8 cellular contexts compared by ENCODE assay signal in genomic region chr7:38344646-38345200, GRCh38.
DNase-seq lines count a peak whose midpoint lies in the region; ATAC-seq and TF ChIP-seq lines count a peak whose summit lies in the region.
"Not testable (repeated sequence)": the region's sequence is repeated elsewhere in the genome, so short reads cannot be mapped to it uniquely, and the experiment has no call there.

No MANE protein-coding gene starts in this region.

- H3K36me3 Mint-ChIP-seq in activated CD8-positive, alpha-beta T cell treated with anti-CD3 and anti-CD28 coated beads, Interleukin-2, amount 10 ng/mL, durations not matched to agents 7 days and 5 days (ENCODE audit: low read depth) = peaks cover 22% of the 10 kb centered on the region
- H3K36me3 Mint-ChIP-seq in dendritic cell treated with granulocyte-macrophage colony-stimulating factor and Interleukin-4, amounts not matched to agents 40 ng/mL and 50 ng/mL, for 4 days (ENCODE audit: low read depth) = peaks cover 23% of the 10 kb centered on the region
- H3K36me3 Mint-ChIP-seq in stimulated activated memory B cell treated with anti-CD40 and anti-IgM and Interleukin-4, amounts not matched to agents 10 μg/mL and 1 μg/mL and 100 μg/mL, for 72 hours = not testable (repeated sequence)

- POLR2A ChIA-PET in activated CD8-positive, alpha-beta T cell treated with anti-CD3 and anti-CD28 coated beads, Interleukin-2, amount 10 ng/mL, durations not matched to agents 7 days and 5 days (lab: Charles Lee) = interaction anchor here (1.5 kb wide), 1 partner anchor 14 kb away, joined by 3 read pairs; no protein-coding TSS in a partner anchor

- CTCF ChIA-PET in activated CD8-positive, alpha-beta T cell treated with anti-CD3 and anti-CD28 coated beads, Interleukin-2, amount 10 ng/mL, durations not matched to agents 7 days and 5 days (lab: Charles Lee) = interaction anchor here (0.9 to 7.0 kb wide), 14 partner anchors 9 to 236 kb away, joined by 3 to 102 read pairs (median 6); no protein-coding TSS in a partner anchor

- H3K9me3 Mint-ChIP-seq in activated CD8-positive, alpha-beta T cell treated with anti-CD3 and anti-CD28 coated beads, Interleukin-2, amount 10 ng/mL, durations not matched to agents 7 days and 5 days (ENCODE audit: insufficient read depth); dendritic cell treated with granulocyte-macrophage colony-stimulating factor and Interleukin-4, amounts not matched to agents 40 ng/mL and 50 ng/mL, for 4 days; stimulated activated memory B cell treated with anti-CD40 and anti-IgM and Interleukin-4, amounts not matched to agents 10 μg/mL and 1 μg/mL and 100 μg/mL, for 72 hours: not testable (repeated sequence)

- H3K4me3 Mint-ChIP-seq in activated CD8-positive, alpha-beta T cell treated with anti-CD3 and anti-CD28 coated beads, Interleukin-2, amount 10 ng/mL, durations not matched to agents 7 days and 5 days = peak overlapping the region; percentile 66
- not testable (repeated sequence) for H3K4me3 Mint-ChIP-seq in dendritic cell treated with granulocyte-macrophage colony-stimulating factor and Interleukin-4, amounts not matched to agents 40 ng/mL and 50 ng/mL, for 4 days; stimulated activated memory B cell treated with anti-CD40 and anti-IgM and Interleukin-4, amounts not matched to agents 10 μg/mL and 1 μg/mL and 100 μg/mL, for 72 hours

- peak; percentile 92 for DNase-seq in NCI-H82 (lab: John Stamatoyannopoulos, UW)
- DNase-seq in activated CD8-positive, alpha-beta T cell treated with anti-CD3 and anti-CD28 coated beads, Interleukin-2, amount 10 ng/mL, durations not matched to agents 7 days and 5 days = peak; percentile 54

- not testable (repeated sequence) for TF ChIP-seq POLR2A in GM18505 (IDR thresholded peaks at IDR 0.05; ENCODE audit: borderline replicate concordance, extremely low read depth, insufficient read depth, insufficient read length)

- not testable (repeated sequence) for H3K27me3 Mint-ChIP-seq in activated CD8-positive, alpha-beta T cell treated with anti-CD3 and anti-CD28 coated beads, Interleukin-2, amount 10 ng/mL, durations not matched to agents 7 days and 5 days (ENCODE audit: low read depth); dendritic cell treated with granulocyte-macrophage colony-stimulating factor and Interleukin-4, amounts not matched to agents 40 ng/mL and 50 ng/mL, for 4 days; stimulated activated memory B cell treated with anti-CD40 and anti-IgM and Interleukin-4, amounts not matched to agents 10 μg/mL and 1 μg/mL and 100 μg/mL, for 72 hours

- H3K27ac Mint-ChIP-seq in activated CD8-positive, alpha-beta T cell treated with anti-CD3 and anti-CD28 coated beads, Interleukin-2, amount 10 ng/mL, durations not matched to agents 7 days and 5 days = peak overlapping the region; percentile 86
- peak overlapping the region; percentile 86 for H3K27ac Mint-ChIP-seq in dendritic cell treated with granulocyte-macrophage colony-stimulating factor and Interleukin-4, amounts not matched to agents 40 ng/mL and 50 ng/mL, for 4 days
- H3K27ac Mint-ChIP-seq in stimulated activated memory B cell treated with anti-CD40 and anti-IgM and Interleukin-4, amounts not matched to agents 10 μg/mL and 1 μg/mL and 100 μg/mL, for 72 hours = peak overlapping the region; percentile 22

- intact Hi-C loops in dendritic cell treated with granulocyte-macrophage colony-stimulating factor and Interleukin-4, amounts not matched to agents 40 ng/mL and 50 ng/mL, for 4 days (cut with micrococcal nuclease) = loop anchor here (1.0 kb wide), 1 partner anchor 9 kb away; no protein-coding TSS in a partner anchor

- H3K4me1 Mint-ChIP-seq in activated CD8-positive, alpha-beta T cell treated with anti-CD3 and anti-CD28 coated beads, Interleukin-2, amount 10 ng/mL, durations not matched to agents 7 days and 5 days (ENCODE audit: low read depth) = peaks cover 59% of the 10 kb centered on the region
- H3K4me1 Mint-ChIP-seq in dendritic cell treated with granulocyte-macrophage colony-stimulating factor and Interleukin-4, amounts not matched to agents 40 ng/mL and 50 ng/mL, for 4 days (ENCODE audit: low read depth) = peaks cover 61% of the 10 kb centered on the region
- H3K4me1 Mint-ChIP-seq in stimulated activated memory B cell treated with anti-CD40 and anti-IgM and Interleukin-4, amounts not matched to agents 10 μg/mL and 1 μg/mL and 100 μg/mL, for 72 hours = peaks cover 40% of the 10 kb centered on the region

- ATAC-seq in GM18505 (IDR thresholded peaks at IDR 0.05; ENCODE audit: unreplicated experiment) = peak; percentile 54
- ATAC-seq in GM21390 (IDR thresholded peaks at IDR 0.05; ENCODE audit: unreplicated experiment) = peak; percentile 48
- peak; percentile 43 for ATAC-seq in HG02852 (IDR thresholded peaks at IDR 0.05; ENCODE audit: unreplicated experiment)
- ATAC-seq in HG03460 (IDR thresholded peaks at IDR 0.05; ENCODE audit: unreplicated experiment) = peak; percentile 51
- ATAC-seq in activated CD8-positive, alpha-beta T cell treated with anti-CD3 and anti-CD28 coated beads, Interleukin-2, amount 10 ng/mL, durations not matched to agents 7 days and 5 days = peak; percentile 48
- peak; percentile 69 for ATAC-seq in stimulated activated memory B cell treated with anti-CD40 and anti-IgM and Interleukin-4, amounts not matched to agents 10 μg/mL and 1 μg/mL and 100 μg/mL, for 72 hours

Comparison
In these comparisons a context has a peak if more than half of its experiments do, and no peak if none do; other contexts are left out.
1. Peak in every context shown above with its lines: DNase-seq and ATAC-seq.
2. H3K27ac Mint-ChIP-seq: peak in every context shown above with its lines; median percentile 86 in activated CD8-positive, alpha-beta T cell treated with anti-CD3 and anti-CD28 coated beads, Interleukin-2, amount 10 ng/mL, durations not matched to agents 7 days and 5 days; 86 in dendritic cell treated with granulocyte-macrophage colony-stimulating factor and Interleukin-4, amounts not matched to agents 40 ng/mL and 50 ng/mL, for 4 days; 22 in stimulated activated memory B cell treated with anti-CD40 and anti-IgM and Interleukin-4, amounts not matched to agents 10 μg/mL and 1 μg/mL and 100 μg/mL, for 72 hours.